In the genomic region with DNA sequence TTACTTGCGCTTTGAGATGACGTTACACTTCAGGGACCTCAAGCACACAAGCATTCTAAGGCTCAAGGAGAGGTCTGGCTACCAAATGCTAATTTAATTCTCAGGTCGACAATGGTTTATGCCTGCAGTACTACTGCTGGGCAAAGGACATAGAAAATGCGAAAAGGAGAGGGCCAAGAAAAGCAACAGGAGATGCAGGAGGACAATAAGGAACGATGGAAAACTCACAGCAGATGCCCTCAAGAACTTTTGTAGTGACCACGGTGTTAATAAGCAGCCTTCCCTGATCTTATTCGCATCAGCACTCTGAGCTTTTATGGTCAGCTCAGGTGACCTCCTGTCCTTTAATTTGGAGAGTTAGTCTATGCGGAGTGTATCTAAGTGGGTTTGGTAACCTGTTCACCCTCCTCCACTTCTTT, we compare ENCODE assay signal across 8 cellular contexts.
DNase-seq lines count a peak whose midpoint lies in the region; ATAC-seq and TF ChIP-seq lines count a peak whose summit lies in the region.

No MANE protein-coding gene starts in this region.

- H3K4me1 Mint-ChIP-seq in endothelial cell (ENCODE audit: unreplicated experiment) (peaks cover 10% of the 10 kb centered on the region), neural crest cell (peaks cover 17% of the 10 kb centered on the region)

- no peak for DNase-seq in HAP-1 (ENCODE audit: low spot score in 2 of 2)
- DNase-seq in NCI-H526 treated with DMSO at 0.1 percent for 48 hours (lab: John Stamatoyannopoulos, UW), result peak; percentile 95
- DNase-seq in endothelial cell (ENCODE audit: low spot score), result no peak
- DNase-seq in neural crest cell (ENCODE audit: low read depth, low spot score), result no peak
- no peak for DNase-seq in foreskin melanocyte
- no peak for DNase-seq in T-helper 9 cell
- no peak for DNase-seq in activated CD8-positive, alpha-beta memory T cell treated with anti-CD3 and anti-CD28 coated beads for 24 hours

- H3K27ac Mint-ChIP-seq in endothelial cell (ENCODE audit: unreplicated experiment), result peak overlapping the region; percentile 92
- H3K27ac Mint-ChIP-seq in neural crest cell (ENCODE audit: unreplicated experiment), result peak overlapping the region; percentile 91

- H3K4me3 ChIP-seq in HAP-1, result peak overlapping the region; percentile 87

- no peaks in the 10 kb centered on the region for H3K27me3 ChIP-seq in HAP-1 (ENCODE audit: low read depth)

- no peak for TF ChIP-seq CTCF in endothelial cell (IDR thresholded peaks at IDR 0.05; ENCODE audit: unreplicated experiment)
- TF ChIP-seq CTCF in neural crest cell (conservative IDR thresholded peaks at IDR 0.05), result no peak

- no peaks in the 10 kb centered on the region for H3K36me3 ChIP-seq in HAP-1 (replicated peaks)

- H3K36me3 Mint-ChIP-seq in endothelial cell (ENCODE audit: low read depth, unreplicated experiment) (no peaks in the 10 kb centered on the region), neural crest cell (ENCODE audit: low read depth) (peaks cover 2% of the 10 kb centered on the region)

- peak; percentile 19 for ATAC-seq in GM18499 (IDR thresholded peaks at IDR 0.05; ENCODE audit: insufficient read depth, unreplicated experiment)

- in situ Hi-C loops in HAP-1 (cut with MboI; ENCODE audit: low sequenced_read_pairs), result no loop called here

- H3K27me3 Mint-ChIP-seq in endothelial cell (ENCODE audit: unreplicated experiment) (peaks cover 6% of the 10 kb centered on the region), neural crest cell (ENCODE audit: low read depth) (peaks cover 8% of the 10 kb centered on the region)

- H3K4me3 Mint-ChIP-seq in endothelial cell (ENCODE audit: unreplicated experiment) (peak overlapping the region; percentile 92), neural crest cell (peak overlapping the region; percentile 92)

- H3K9me3 ChIP-seq in HAP-1, result no peaks in the 10 kb centered on the region

- no peaks in the 10 kb centered on the region for H3K9me3 Mint-ChIP-seq in endothelial cell (ENCODE audit: unreplicated experiment)
- H3K9me3 Mint-ChIP-seq in neural crest cell, result no peaks in the 10 kb centered on the region

- peaks cover 16% of the 10 kb centered on the region for H3K4me1 ChIP-seq in HAP-1
